In the genomic region with DNA sequence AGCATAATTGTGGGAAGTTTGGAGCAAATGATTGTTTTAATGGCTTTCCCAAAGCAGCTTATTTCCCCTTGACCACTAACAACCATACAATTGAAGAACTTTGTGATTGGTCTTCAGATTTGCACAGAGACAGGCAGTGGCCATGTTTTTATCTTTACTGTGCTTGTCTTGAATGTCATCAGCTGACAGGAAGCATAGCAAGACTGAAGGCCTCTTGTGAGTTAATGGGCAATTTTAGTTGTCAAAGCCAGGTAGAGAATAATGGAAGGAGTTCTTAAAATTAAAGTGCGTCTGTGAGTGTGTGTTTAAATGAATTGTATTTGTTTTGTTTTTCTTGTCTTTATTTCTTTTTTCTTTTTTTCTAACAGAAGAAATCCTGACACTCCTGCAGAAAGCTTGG, we compare ENCODE assay signal across 29 cellular contexts.
"Had no signal": no experiment of that assay in that cellular context is flagged by ENCODE, and none has a peak within 500 bp of the region (broad histone marks: within the 10 kb centered on the region; RNA-seq: fewer than 3 reads in every experiment).

No MANE protein-coding gene starts in this region.

- H3K4me3 ChIP-seq: ascending aorta, K562, Peyer's patch had no signal

- DNase-seq: activated CD4-positive, alpha-beta T cell treated with anti-CD3 and anti-CD28 coated beads for 36 hours; activated CD4-positive, alpha-beta T cell treated with anti-CD3 and anti-CD28 coated beads, Interleukin-2, amount 10 ng/mL, durations not matched to agents 7 days and 5 days; activated CD4-positive, alpha-beta T cell treated with anti-CD3 and anti-CD28 coated beads, Interleukin-2, amount 50 U/mL, for 48 hours; activated CD8-positive, alpha-beta T cell treated with anti-CD3 and anti-CD28 coated beads, Interleukin-2, amount 10 ng/mL, durations not matched to agents 7 days and 5 days; activated naive CD4-positive, alpha-beta T cell treated with anti-CD3 and anti-CD28 coated beads, Interleukin-2, amount 10 ng/mL, durations not matched to agents 7 days and 5 days; activated T-cell treated with anti-CD3 and anti-CD28 coated beads, Interleukin-2, amount 50 U/mL, for 24 hours; amygdala; IMR-90; NCI-H1092 treated with DMSO at 0.1 percent for 48 hours; NCI-H1417 treated with DMSO at 0.1 percent for 48 hours; NCI-H1694 treated with DMSO at 0.1 percent for 48 hours; NCI-H2029; NCI-H2171 treated with DMSO at 0.1 percent for 48 hours; NCI-H2227 treated with DMSO at 0.1 percent for 48 hours; NCI-H446 treated with DMSO at 0.1 percent for 48 hours; NCI-H524; NCI-H69; NCI-H82; PC-3; Peyer's patch; SIG-M5; T1000 had no signal

- H3K27ac Mint-ChIP-seq: activated CD4-positive, alpha-beta T cell treated with anti-CD3 and anti-CD28 coated beads for 36 hours; activated CD4-positive, alpha-beta T cell treated with anti-CD3 and anti-CD28 coated beads, Interleukin-2, amount 10 ng/mL, durations not matched to agents 7 days and 5 days; activated CD8-positive, alpha-beta T cell treated with anti-CD3 and anti-CD28 coated beads, Interleukin-2, amount 10 ng/mL, durations not matched to agents 7 days and 5 days; activated naive CD4-positive, alpha-beta T cell treated with anti-CD3 and anti-CD28 coated beads, Interleukin-2, amount 10 ng/mL, durations not matched to agents 7 days and 5 days; activated naive CD8-positive, alpha-beta T cell; activated T-cell treated with anti-CD3 and anti-CD28 coated beads, Interleukin-2, amount 50 U/mL, for 24 hours; activated T-helper 1 cell treated with anti-CD3 and anti-CD28 coated beads, Interleukin-12 subunit alpha, Interleukin-12 subunit beta, Interleukin-2, Interleukin-4 antibody, amounts not matched to agents 30 ng/mL and 10 ng/mL and 1 ng/mL, durations not matched to agents 14 hours and 24 hours and 36 hours had no signal

- H3K27me3 Mint-ChIP-seq: activated CD4-positive, alpha-beta T cell treated with anti-CD3 and anti-CD28 coated beads for 36 hours; activated CD4-positive, alpha-beta T cell treated with anti-CD3 and anti-CD28 coated beads, Interleukin-2, amount 10 ng/mL, durations not matched to agents 7 days and 5 days; activated naive CD4-positive, alpha-beta T cell treated with anti-CD3 and anti-CD28 coated beads, Interleukin-2, amount 10 ng/mL, durations not matched to agents 7 days and 5 days; activated naive CD8-positive, alpha-beta T cell; activated T-cell treated with anti-CD3 and anti-CD28 coated beads, Interleukin-2, amount 50 U/mL, for 24 hours had no signal

- H3K27me3 ChIP-seq: ascending aorta, Peyer's patch had no signal

- H3K9me3 Mint-ChIP-seq: activated naive CD4-positive, alpha-beta T cell treated with anti-CD3 and anti-CD28 coated beads, Interleukin-2, amount 10 ng/mL, durations not matched to agents 7 days and 5 days had no signal

- H3K9me3 ChIP-seq: ascending aorta had no signal

- H3K36me3 Mint-ChIP-seq: activated naive CD4-positive, alpha-beta T cell treated with anti-CD3 and anti-CD28 coated beads, Interleukin-2, amount 10 ng/mL, durations not matched to agents 7 days and 5 days; activated naive CD8-positive, alpha-beta T cell had no signal

- H3K27ac ChIP-seq: ascending aorta, Peyer's patch, RWPE1 had no signal

- H3K4me3 Mint-ChIP-seq: activated CD4-positive, alpha-beta T cell treated with anti-CD3 and anti-CD28 coated beads for 36 hours; activated CD4-positive, alpha-beta T cell treated with anti-CD3 and anti-CD28 coated beads, Interleukin-2, amount 10 ng/mL, durations not matched to agents 7 days and 5 days; activated CD8-positive, alpha-beta T cell treated with anti-CD3 and anti-CD28 coated beads, Interleukin-2, amount 10 ng/mL, durations not matched to agents 7 days and 5 days; activated naive CD4-positive, alpha-beta T cell treated with anti-CD3 and anti-CD28 coated beads, Interleukin-2, amount 10 ng/mL, durations not matched to agents 7 days and 5 days; activated naive CD8-positive, alpha-beta T cell; activated T-cell treated with anti-CD3 and anti-CD28 coated beads, Interleukin-2, amount 50 U/mL, for 24 hours; activated T-helper 1 cell treated with anti-CD3 and anti-CD28 coated beads, Interleukin-12 subunit alpha, Interleukin-12 subunit beta, Interleukin-2, Interleukin-4 antibody, amounts not matched to agents 30 ng/mL and 10 ng/mL and 1 ng/mL, durations not matched to agents 14 hours and 24 hours and 36 hours had no signal

- H3K4me1 Mint-ChIP-seq: activated CD4-positive, alpha-beta T cell treated with anti-CD3 and anti-CD28 coated beads for 36 hours; activated CD4-positive, alpha-beta T cell treated with anti-CD3 and anti-CD28 coated beads, Interleukin-2, amount 10 ng/mL, durations not matched to agents 7 days and 5 days; activated naive CD4-positive, alpha-beta T cell treated with anti-CD3 and anti-CD28 coated beads, Interleukin-2, amount 10 ng/mL, durations not matched to agents 7 days and 5 days had no signal

- ATAC-seq: activated CD4-positive, alpha-beta T cell treated with anti-CD3 and anti-CD28 coated beads for 36 hours; activated CD4-positive, CD25-positive, alpha-beta regulatory T cell treated with anti-CD3 and anti-CD28 coated beads, Interleukin-2, amount 50 U/mL, for 24 hours; activated CD8-positive, alpha-beta T cell treated with anti-CD3 and anti-CD28 coated beads, Interleukin-2, amount 10 ng/mL, durations not matched to agents 7 days and 5 days; K562; PC-3; Right ventricle myocardium inferior had no signal

- H3K4me1 ChIP-seq: ascending aorta, Peyer's patch had no signal

- H3K36me3 ChIP-seq: ascending aorta, Peyer's patch had no signal
